ENCODE assay signal across 24 cellular contexts in the genomic region with DNA sequence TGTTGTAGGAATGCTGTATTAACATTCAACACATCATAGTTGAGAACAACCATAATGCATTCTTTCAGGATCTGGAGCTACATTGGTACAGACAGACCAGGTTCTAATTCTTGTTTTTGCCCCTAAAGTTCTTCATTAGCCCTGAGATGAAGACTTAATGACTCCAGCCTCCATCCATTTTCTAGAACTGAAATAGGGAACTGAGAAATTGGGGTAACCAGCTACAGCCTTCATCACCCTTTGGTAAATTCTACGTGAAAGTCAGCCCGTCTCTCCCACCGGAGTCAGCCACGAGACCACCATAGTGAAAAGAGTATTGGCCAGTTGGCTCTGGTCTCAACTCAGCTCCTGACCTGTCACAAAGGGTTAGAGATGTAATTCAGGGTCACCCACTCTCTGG.
"Had no signal": no experiment of that assay in that cellular context is flagged by ENCODE, and none has a peak within 500 bp of the region (broad histone marks: within the 10 kb centered on the region; RNA-seq: fewer than 3 reads in every experiment).

No MANE protein-coding gene starts in this region.

- H3K4me3 ChIP-seq: coronary artery, dorsolateral prefrontal cortex, esophagus muscularis mucosa, gastrocnemius medialis, heart right ventricle, left lung, lower lobe of right lung, mucosa of descending colon had no signal

- DNase-seq: dermis blood vessel endothelial cell; dorsolateral prefrontal cortex; effector CD4-positive, alpha-beta T cell; effector memory CD4-positive, alpha-beta T cell; foreskin melanocyte; gastrocnemius medialis; glutamatergic neuron; head of caudate nucleus; heart right ventricle; hippocampal formation; kidney; left cardiac atrium; left lung; left ventricle myocardium superior; lower lobe of right lung; mesenchymal stem cell; mucosa of descending colon; naive B cell; naive thymus-derived CD8-positive, alpha-beta T cell had no signal

- H3K36me3 ChIP-seq: esophagus muscularis mucosa, gastrocnemius medialis, heart right ventricle, left lung, lower lobe of right lung had no signal

- FAIRE-seq: colon, endothelial cell of umbilical vein, islet of Langerhans, kidney had no signal

- H3K4me1 ChIP-seq: esophagus muscularis mucosa, gastrocnemius medialis, heart right ventricle, left lung, lower lobe of right lung had no signal

- H3K9me3 ChIP-seq: esophagus muscularis mucosa, gastrocnemius medialis, heart right ventricle, left lung, lower lobe of right lung, mucosa of descending colon had no signal

- H3K27ac ChIP-seq: coronary artery, dorsolateral prefrontal cortex, esophagus muscularis mucosa, gastrocnemius medialis, heart right ventricle, left lung, lower lobe of right lung had no signal

- H3K27me3 ChIP-seq: dorsolateral prefrontal cortex, esophagus muscularis mucosa, gastrocnemius medialis, heart right ventricle, left lung had no signal

- ATAC-seq: gastrocnemius medialis; heart right ventricle; left cardiac atrium; left lung; left ventricle myocardium superior; lower lobe of right lung; mucosa of descending colon; naive thymus-derived CD8-positive, alpha-beta T cell had no signal
